In genomic region chrX:45850197-45850774, GRCh38 we compare ENCODE assay signal across 8 cellular contexts.
DNase-seq lines count a peak whose midpoint lies in the region; ATAC-seq and TF ChIP-seq lines count a peak whose summit lies in the region.

No MANE protein-coding gene starts in this region.

- peak overlapping the region; percentile 58 for H2AFZ ChIP-seq in parathyroid adenoma

- ATAC-seq in Right ventricle myocardium superior (ENCODE audit: poor library complexity) (no peak), GM18498 (IDR thresholded peaks at IDR 0.05; ENCODE audit: unreplicated experiment) (no peak)
- ATAC-seq in activated CD8-positive, alpha-beta T cell treated with anti-CD3 and anti-CD28 coated beads, Interleukin-2, amount 10 ng/mL, durations not matched to agents 7 days and 5 days: peak; percentile 20

- H3K27me3 ChIP-seq in cardiac muscle cell (peaks cover 4% of the 10 kb centered on the region), parathyroid adenoma (ENCODE audit: control insufficient read depth, insufficient read depth, low read length) (no peaks in the 10 kb centered on the region)

- H3K27ac ChIP-seq in cardiac muscle cell (no peak overlapping the region), parathyroid adenoma (no peak overlapping the region)

- POLR2A ChIA-PET in activated CD8-positive, alpha-beta T cell treated with anti-CD3 and anti-CD28 coated beads, Interleukin-2, amount 10 ng/mL, durations not matched to agents 7 days and 5 days (lab: Charles Lee): interaction anchor here (1.6 to 2.6 kb wide), 2 partner anchors 44 to 48 kb away, joined by 3 to 12 read pairs; no protein-coding TSS in a partner anchor

- peak overlapping the region; percentile 50 for H3K4me3 ChIP-seq in cardiac muscle cell
- H3K4me3 ChIP-seq in fibroblast of mammary gland (ENCODE audit: control insufficient read depth, low read depth, low read length): peak overlapping the region; percentile 74
- H3K4me3 ChIP-seq in parathyroid adenoma (ENCODE audit: low read depth, low read length): peak overlapping the region; percentile 46

- TF ChIP-seq CTCF in cardiac muscle cell (IDR thresholded peaks at IDR 0.05; ENCODE audit: low read depth, low read length) (no peak), fibroblast of mammary gland (conservative IDR thresholded peaks at IDR 0.05; ENCODE audit: control insufficient read depth, insufficient read depth, low read depth, low read length) (no peak), parathyroid adenoma (IDR thresholded peaks at IDR 0.05) (no peak)

- H3K4me2 ChIP-seq in parathyroid adenoma (ENCODE audit: low read length): peak overlapping the region; percentile 76

- H3K27me3 Mint-ChIP-seq in activated CD8-positive, alpha-beta T cell treated with anti-CD3 and anti-CD28 coated beads, Interleukin-2, amount 10 ng/mL, durations not matched to agents 7 days and 5 days (ENCODE audit: low read depth): no peaks in the 10 kb centered on the region

- H3K9me3 Mint-ChIP-seq in activated CD8-positive, alpha-beta T cell treated with anti-CD3 and anti-CD28 coated beads, Interleukin-2, amount 10 ng/mL, durations not matched to agents 7 days and 5 days (ENCODE audit: insufficient read depth): no peaks in the 10 kb centered on the region

- H3K9ac ChIP-seq in parathyroid adenoma: no peak overlapping the region

- no peaks in the 10 kb centered on the region for H3K36me3 ChIP-seq in cardiac muscle cell
- no peaks in the 10 kb centered on the region for H3K36me3 ChIP-seq in parathyroid adenoma (ENCODE audit: control insufficient read depth, insufficient read depth, low read length)

- CTCF ChIA-PET in activated CD8-positive, alpha-beta T cell treated with anti-CD3 and anti-CD28 coated beads, Interleukin-2, amount 10 ng/mL, durations not matched to agents 7 days and 5 days (lab: Charles Lee): interaction anchor here (0.6 to 2.8 kb wide), 7 partner anchors 8 to 697 kb away, joined by 3 to 13 read pairs (median 4); no protein-coding TSS in a partner anchor

- H3K79me2 ChIP-seq in parathyroid adenoma: no peaks in the 10 kb centered on the region

- H3K9me3 ChIP-seq in cardiac muscle cell (ENCODE audit: low read depth) (no peaks in the 10 kb centered on the region), parathyroid adenoma (ENCODE audit: control insufficient read depth, low read length) (no peaks in the 10 kb centered on the region)

- peak overlapping the region; percentile 93 for H3K4me3 Mint-ChIP-seq in activated CD8-positive, alpha-beta T cell treated with anti-CD3 and anti-CD28 coated beads, Interleukin-2, amount 10 ng/mL, durations not matched to agents 7 days and 5 days

- no peaks in the 10 kb centered on the region for H3K4me1 ChIP-seq in cardiac muscle cell (ENCODE audit: low read depth)
- no peaks in the 10 kb centered on the region for H3K4me1 ChIP-seq in parathyroid adenoma

- peaks cover 40% of the 10 kb centered on the region for H3K4me1 Mint-ChIP-seq in activated CD8-positive, alpha-beta T cell treated with anti-CD3 and anti-CD28 coated beads, Interleukin-2, amount 10 ng/mL, durations not matched to agents 7 days and 5 days (ENCODE audit: low read depth)

- H3K36me3 Mint-ChIP-seq in activated CD8-positive, alpha-beta T cell treated with anti-CD3 and anti-CD28 coated beads, Interleukin-2, amount 10 ng/mL, durations not matched to agents 7 days and 5 days (ENCODE audit: low read depth): peaks cover 13% of the 10 kb centered on the region

- DNase-seq in cardiac muscle cell (ENCODE audit: low read depth in 1 of 2, low spot score in 1 of 2): peak in 1 of 2 donors; percentile 1
- no peak for DNase-seq in Right ventricle myocardium superior
- peak; percentile 36 for DNase-seq in activated CD8-positive, alpha-beta T cell treated with anti-CD3 and anti-CD28 coated beads, Interleukin-2, amount 10 ng/mL, durations not matched to agents 7 days and 5 days
- DNase-seq in fibroblast of mammary gland (ENCODE audit: low read depth): no peak
- DNase-seq in medulla oblongata (ENCODE audit: extremely low spot score): no peak
- DNase-seq in Ammon's horn (ENCODE audit: low spot score): no peak

- intact Hi-C loops in Right ventricle myocardium superior (cut with DNase I): no loop called here

- H3K27ac Mint-ChIP-seq in activated CD8-positive, alpha-beta T cell treated with anti-CD3 and anti-CD28 coated beads, Interleukin-2, amount 10 ng/mL, durations not matched to agents 7 days and 5 days: peak overlapping the region; percentile 88
